Comparison of ENCODE assay signal across 1 cellular context in the genomic region with DNA sequence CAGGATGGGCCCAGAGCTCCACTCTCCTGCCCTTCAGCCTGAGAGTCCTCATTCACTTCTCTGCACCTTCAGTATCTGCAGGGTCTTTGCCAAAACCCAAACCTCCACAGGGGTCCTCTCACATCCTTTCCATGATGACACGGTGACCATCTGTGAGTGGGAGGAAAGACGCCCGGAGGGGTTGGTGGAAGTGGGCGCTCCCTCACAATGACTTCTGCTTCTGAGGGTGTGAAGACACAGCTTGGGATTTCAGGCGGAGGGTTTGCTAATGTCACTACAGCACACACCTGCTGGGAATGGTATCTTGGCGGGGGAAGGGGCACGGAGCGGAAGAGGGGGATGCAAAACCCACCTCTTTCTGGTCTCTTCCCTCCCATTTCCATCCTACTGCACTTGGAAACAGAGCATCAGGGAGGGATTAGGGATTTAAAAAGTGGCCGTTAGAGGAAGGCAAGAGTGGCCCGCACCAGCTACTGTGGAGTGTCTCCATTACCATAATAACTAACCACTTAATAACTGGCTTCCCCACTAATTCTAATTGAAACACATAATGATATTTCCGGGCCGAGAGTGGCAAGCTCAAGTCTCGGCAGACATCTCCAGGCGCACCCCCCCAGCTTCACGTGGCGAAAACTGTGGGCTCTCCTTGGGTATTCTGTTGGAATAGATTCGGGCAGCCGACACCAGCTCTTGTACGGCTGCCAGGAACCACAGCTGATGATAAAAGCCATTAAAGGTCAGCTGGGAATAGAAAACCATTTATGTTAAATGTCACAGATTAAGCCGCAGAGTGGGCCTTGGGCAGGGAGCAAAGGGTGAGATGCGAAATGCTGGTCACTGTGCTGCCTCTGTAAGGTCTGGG.
TF ChIP-seq lines count a peak whose summit lies in the region.

No MANE protein-coding gene starts in this region.

TF ChIP-seq in GM23338, 12 proteins besides CTCF, POLR2A, EP300 and RAD21 (continued from another document):
- TF ChIP-seq, protein P1, sequence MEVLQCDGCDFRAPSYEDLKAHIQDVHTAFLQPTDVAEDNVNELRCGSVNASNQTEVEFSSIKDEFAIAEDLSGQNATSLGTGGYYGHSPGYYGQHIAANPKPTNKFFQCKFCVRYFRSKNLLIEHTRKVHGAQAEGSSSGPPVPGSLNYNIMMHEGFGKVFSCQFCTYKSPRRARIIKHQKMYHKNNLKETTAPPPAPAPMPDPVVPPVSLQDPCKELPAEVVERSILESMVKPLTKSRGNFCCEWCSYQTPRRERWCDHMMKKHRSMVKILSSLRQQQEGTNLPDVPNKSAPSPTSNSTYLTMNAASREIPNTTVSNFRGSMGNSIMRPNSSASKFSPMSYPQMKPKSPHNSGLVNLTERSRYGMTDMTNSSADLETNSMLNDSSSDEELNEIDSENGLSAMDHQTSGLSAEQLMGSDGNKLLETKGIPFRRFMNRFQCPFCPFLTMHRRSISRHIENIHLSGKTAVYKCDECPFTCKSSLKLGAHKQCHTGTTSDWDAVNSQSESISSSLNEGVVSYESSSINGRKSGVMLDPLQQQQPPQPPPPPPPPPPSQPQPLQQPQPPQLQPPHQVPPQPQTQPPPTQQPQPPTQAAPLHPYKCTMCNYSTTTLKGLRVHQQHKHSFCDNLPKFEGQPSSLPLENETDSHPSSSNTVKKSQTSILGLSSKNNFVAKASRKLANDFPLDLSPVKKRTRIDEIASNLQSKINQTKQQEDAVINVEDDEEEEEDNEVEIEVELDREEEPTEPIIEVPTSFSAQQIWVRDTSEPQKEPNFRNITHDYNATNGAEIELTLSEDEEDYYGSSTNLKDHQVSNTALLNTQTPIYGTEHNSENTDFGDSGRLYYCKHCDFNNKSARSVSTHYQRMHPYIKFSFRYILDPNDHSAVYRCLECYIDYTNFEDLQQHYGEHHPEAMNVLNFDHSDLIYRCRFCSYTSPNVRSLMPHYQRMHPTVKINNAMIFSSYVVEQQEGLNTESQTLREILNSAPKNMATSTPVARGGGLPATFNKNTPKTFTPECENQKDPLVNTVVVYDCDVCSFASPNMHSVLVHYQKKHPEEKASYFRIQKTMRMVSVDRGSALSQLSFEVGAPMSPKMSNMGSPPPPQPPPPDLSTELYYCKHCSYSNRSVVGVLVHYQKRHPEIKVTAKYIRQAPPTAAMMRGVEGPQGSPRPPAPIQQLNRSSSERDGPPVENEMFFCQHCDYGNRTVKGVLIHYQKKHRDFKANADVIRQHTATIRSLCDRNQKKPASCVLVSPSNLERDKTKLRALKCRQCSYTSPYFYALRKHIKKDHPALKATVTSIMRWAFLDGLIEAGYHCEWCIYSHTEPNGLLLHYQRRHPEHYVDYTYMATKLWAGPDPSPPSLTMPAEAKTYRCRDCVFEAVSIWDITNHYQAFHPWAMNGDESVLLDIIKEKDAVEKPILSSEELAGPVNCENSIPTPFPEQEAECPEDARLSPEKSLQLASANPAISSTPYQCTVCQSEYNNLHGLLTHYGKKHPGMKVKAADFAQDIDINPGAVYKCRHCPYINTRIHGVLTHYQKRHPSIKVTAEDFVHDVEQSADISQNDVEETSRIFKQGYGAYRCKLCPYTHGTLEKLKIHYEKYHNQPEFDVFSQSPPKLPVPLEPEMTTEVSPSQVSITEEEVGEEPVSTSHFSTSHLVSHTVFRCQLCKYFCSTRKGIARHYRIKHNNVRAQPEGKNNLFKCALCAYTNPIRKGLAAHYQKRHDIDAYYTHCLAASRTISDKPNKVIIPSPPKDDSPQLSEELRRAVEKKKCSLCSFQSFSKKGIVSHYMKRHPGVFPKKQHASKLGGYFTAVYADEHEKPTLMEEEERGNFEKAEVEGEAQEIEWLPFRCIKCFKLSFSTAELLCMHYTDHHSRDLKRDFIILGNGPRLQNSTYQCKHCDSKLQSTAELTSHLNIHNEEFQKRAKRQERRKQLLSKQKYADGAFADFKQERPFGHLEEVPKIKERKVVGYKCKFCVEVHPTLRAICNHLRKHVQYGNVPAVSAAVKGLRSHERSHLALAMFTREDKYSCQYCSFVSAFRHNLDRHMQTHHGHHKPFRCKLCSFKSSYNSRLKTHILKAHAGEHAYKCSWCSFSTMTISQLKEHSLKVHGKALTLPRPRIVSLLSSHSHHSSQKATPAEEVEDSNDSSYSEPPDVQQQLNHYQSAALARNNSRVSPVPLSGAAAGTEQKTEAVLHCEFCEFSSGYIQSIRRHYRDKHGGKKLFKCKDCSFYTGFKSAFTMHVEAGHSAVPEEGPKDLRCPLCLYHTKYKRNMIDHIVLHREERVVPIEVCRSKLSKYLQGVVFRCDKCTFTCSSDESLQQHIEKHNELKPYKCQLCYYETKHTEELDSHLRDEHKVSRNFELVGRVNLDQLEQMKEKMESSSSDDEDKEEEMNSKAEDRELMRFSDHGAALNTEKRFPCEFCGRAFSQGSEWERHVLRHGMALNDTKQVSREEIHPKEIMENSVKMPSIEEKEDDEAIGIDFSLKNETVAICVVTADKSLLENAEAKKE (CRISPR knock-in tag; IDR thresholded peaks at IDR 0.05) = no peak
- TF ChIP-seq EZH2phosphoT487 (IDR thresholded peaks at IDR 0.05; ENCODE audit: unreplicated experiment) (no peak), CREB1 (CRISPR knock-in tag; IDR thresholded peaks at IDR 0.05; ENCODE audit: low read depth) (no peak), NANOG (IDR thresholded peaks at IDR 0.05; ENCODE audit: borderline replicate concordance) (no peak)
